21 cellular contexts compared by ENCODE assay signal in genomic region chr22:40001800-40002577, GRCh38. TPM values are rescaled to one million over a fixed set of nuclear protein-coding genes. Genes with fewer than 3 reads are reported as not detected.
DNase-seq lines count a peak whose midpoint lies in the region; ATAC-seq, FAIRE-seq and TF ChIP-seq lines count a peak whose summit lies in the region.
"Had no signal": no experiment of that assay in that cellular context is flagged by ENCODE, and none has a peak within 500 bp of the region (broad histone marks: within the 10 kb centered on the region; RNA-seq: fewer than 3 reads in every experiment).

No MANE protein-coding gene starts in this region.

- no peak overlapping the region for H2AFZ ChIP-seq in GM23338

- H3K27ac ChIP-seq in GM23338 (ENCODE audit: low read depth) (peak overlapping the region; percentile 64; the same call in 1 of the 2 replicates), endodermal cell (ENCODE audit: low read depth, low read length) (no peak overlapping the region)
- H3K27ac ChIP-seq: VCaP had no signal

- no peak overlapping the region; the same call in 1 of the 2 replicates for H3K4me3 ChIP-seq in GM23338
- no peak overlapping the region for H3K4me3 ChIP-seq in endodermal cell (ENCODE audit: low read length)
- H3K4me3 ChIP-seq: lung had no signal

- TF ChIP-seq CTCF in GM23338 (conservative IDR thresholded peaks at IDR 0.05; ENCODE audit: low read depth in 2 of 2) (no peak), endodermal cell (conservative IDR thresholded peaks at IDR 0.05) (no peak), nephron progenitor cell (IDR thresholded peaks at IDR 0.05) (no peak)

- H3K27me3 Mint-ChIP-seq in GM23338 (ENCODE audit: insufficient read depth, low read depth, poor library complexity) (peaks cover 14% of the 10 kb centered on the region), endodermal cell (ENCODE audit: insufficient read depth) (no peaks in the 10 kb centered on the region), nephron progenitor cell (ENCODE audit: low read depth, poor library complexity) (peaks cover 13% of the 10 kb centered on the region)

- H3K79me2 ChIP-seq in GM23338 (replicated peaks; ENCODE audit: insufficient read depth) = peaks cover 71% of the 10 kb centered on the region

- H3K4me1 Mint-ChIP-seq in GM23338 (peaks cover 85% of the 10 kb centered on the region), endodermal cell (peaks cover 82% of the 10 kb centered on the region), nephron progenitor cell (peaks cover 97% of the 10 kb centered on the region)

- TF ChIP-seq POLR2A in GM12892 (IDR thresholded peaks at IDR 0.05; ENCODE audit: low read depth, low read length) = no peak

- peak; percentile 75 for DNase-seq in GM23338 (ENCODE audit: low spot score)
- DNase-seq in RPMI7951 (ENCODE audit: low read depth) = peak; percentile 74
- no peak for DNase-seq in endodermal cell
- DNase-seq in nephron progenitor cell = no peak
- DNase-seq in stimulated activated CD4-positive, alpha-beta T cell treated with anti-CD3 and anti-CD28 coated beads, Interleukin-1b, Interleukin-23, amount 100 ng/mL, for 48 hours = no peak
- DNase-seq in GM12892 (ENCODE audit: insufficient read length) = no peak
- no peak for DNase-seq in SHP77 treated with DMSO at 0.1 percent for 48 hours (lab: John Stamatoyannopoulos, UW)
- DNase-seq: central memory CD4-positive, alpha-beta T cell; foreskin melanocyte; NCI-H2029; NCI-H524; PC-3 had no signal

- H3K36me3 Mint-ChIP-seq in GM23338 (ENCODE audit: low read depth) = peaks cover 20% of the 10 kb centered on the region
- H3K36me3 Mint-ChIP-seq in endodermal cell (ENCODE audit: low read depth) = peaks cover 16% of the 10 kb centered on the region
- H3K36me3 Mint-ChIP-seq in nephron progenitor cell (ENCODE audit: low read depth) = no peaks in the 10 kb centered on the region

- H3K9ac ChIP-seq in endodermal cell (ENCODE audit: extremely low read depth, low read length, poor library complexity, severe bottlenecking) = no peak overlapping the region

- no peaks in the 10 kb centered on the region for H3K9me3 ChIP-seq in endodermal cell (ENCODE audit: control insufficient read depth, low read length)

- H3K36me3 ChIP-seq in GM23338 (ENCODE audit: insufficient read depth) = no peaks in the 10 kb centered on the region; the same call in 1 of the 2 replicates
- no peaks in the 10 kb centered on the region for H3K36me3 ChIP-seq in endodermal cell (ENCODE audit: control insufficient read depth, insufficient read depth, low read length)

- no peak for FAIRE-seq in GM12892 (lab: Jason Lieb, UNC)
- FAIRE-seq: G401.6, GM12891 had no signal

- H3K27me3 ChIP-seq in GM23338 (ENCODE audit: insufficient read depth) (no peaks in the 10 kb centered on the region), endodermal cell (ENCODE audit: control insufficient read depth, insufficient read depth, low read length, poor library complexity, severe bottlenecking) (no peaks in the 10 kb centered on the region)

- H3K4me2 ChIP-seq in GM23338 = peak overlapping the region; percentile 46

- H3K4me1 ChIP-seq in GM23338 (ENCODE audit: insufficient read depth) (peaks cover 67% of the 10 kb centered on the region), endodermal cell (ENCODE audit: control insufficient read depth, insufficient read depth, low read length) (peaks cover 41% of the 10 kb centered on the region)

- H3K9me3 Mint-ChIP-seq in GM23338 (no peaks in the 10 kb centered on the region; the same call in 2 of the 3 replicates), endodermal cell (no peaks in the 10 kb centered on the region), nephron progenitor cell (no peaks in the 10 kb centered on the region)
- H3K9me3 Mint-ChIP-seq: activated T-helper 1 cell treated with anti-CD3 and anti-CD28 coated beads, Interleukin-12 subunit alpha, Interleukin-12 subunit beta, Interleukin-2, Interleukin-4 antibody, amounts not matched to agents 30 ng/mL and 10 ng/mL and 1 ng/mL, durations not matched to agents 14 hours and 24 hours and 36 hours had no signal

- 87 to 94% methylated on average over 8 to 14 of the region's 14 CpGs for WGBS in endodermal cell (ENCODE audit: insufficient coverage in 1 of 2, insufficient read length in 1 of 2), 2 experiments

- H3K4me3 Mint-ChIP-seq in GM23338 (peak overlapping the region; percentile 34; the same call in 1 of the 3 replicates), endodermal cell (peak overlapping the region; percentile 24), nephron progenitor cell (peak overlapping the region; percentile 44)
- H3K4me3 Mint-ChIP-seq: activated T-helper 1 cell treated with anti-CD3 and anti-CD28 coated beads, Interleukin-12 subunit alpha, Interleukin-12 subunit beta, Interleukin-2, Interleukin-4 antibody, amounts not matched to agents 30 ng/mL and 10 ng/mL and 1 ng/mL, durations not matched to agents 14 hours and 24 hours and 36 hours had no signal

- H3F3A ChIP-seq in GM23338 (replicated peaks; ENCODE audit: low read depth) = peaks cover 15% of the 10 kb centered on the region

- peaks cover 10% of the 10 kb centered on the region for H4K20me1 ChIP-seq in GM23338 (replicated peaks; ENCODE audit: insufficient read depth)

- no peaks in the 10 kb centered on the region for H3K9me2 ChIP-seq in GM23338 (ENCODE audit: insufficient read depth)

- H3K27ac Mint-ChIP-seq in GM23338 = peak overlapping the region; percentile 93
- peak overlapping the region; percentile 62 for H3K27ac Mint-ChIP-seq in endodermal cell
- peak overlapping the region; percentile 59 for H3K27ac Mint-ChIP-seq in nephron progenitor cell
- H3K27ac Mint-ChIP-seq: activated T-helper 1 cell treated with anti-CD3 and anti-CD28 coated beads, Interleukin-12 subunit alpha, Interleukin-12 subunit beta, Interleukin-2, Interleukin-4 antibody, amounts not matched to agents 30 ng/mL and 10 ng/mL and 1 ng/mL, durations not matched to agents 14 hours and 24 hours and 36 hours had no signal

- ATAC-seq in GM23338 (peak; percentile 47), GM21529 (IDR thresholded peaks at IDR 0.05; ENCODE audit: unreplicated experiment) (no peak)
- ATAC-seq: PC-3 had no signal

TF ChIP-seq in GM23338, 12 proteins besides CTCF, POLR2A, EP300 and RAD21 (continues in another document):
- TF ChIP-seq EZH2phosphoT487 (IDR thresholded peaks at IDR 0.05; ENCODE audit: unreplicated experiment) (no peak), NANOG (IDR thresholded peaks at IDR 0.05; ENCODE audit: borderline replicate concordance) (no peak), STAT1 (IDR thresholded peaks at IDR 0.05; ENCODE audit: unreplicated experiment) (no peak)

RNA-seq across cellular contexts. Expression of gene FAM83F, which starts 7.2 kb away (rescaled TPM):
- total RNA-seq in GM23338 (2014; rRNA removed; shearing (Covaris generic)) = 13.5 and 15.9 TPM in 2 replicates
- 3.5 and 3.7 TPM in 2 replicates for polyA plus RNA-seq in GM23338 (2016; fragmentation: Nextera tagmentation; extraction: Ambion mirVana)
- total RNA-seq in RPMI7951 (2014; rRNA removed; shearing (Covaris generic)) = 0.10 TPM in 1 of 2 replicates, not detected in the other
- 10 to 100 TPM; 18.9 to 34.1 TPM for total RNA-seq in endodermal cell
- polyA plus RNA-seq in endodermal cell (2013, experiment 1 of 2) = 2.2 TPM
- polyA plus RNA-seq in endodermal cell (2013, experiment 2 of 2) = 1.9 TPM
- polyA plus RNA-seq in GM12892 (2012; ENCODE audit: missing spikeins) = 0.02 TPM
- total RNA-seq: H4 had no signal

RNA-seq across cellular contexts. Expression of gene TMA7B, which starts 41.8 kb away (rescaled TPM):
- total RNA-seq in GM23338 (2014; rRNA removed; shearing (Covaris generic)) = not detected in 2 replicates
- polyA plus RNA-seq in GM23338 (2016; fragmentation: Nextera tagmentation; extraction: Ambion mirVana) = not detected in 2 replicates
- total RNA-seq in RPMI7951 (2014; rRNA removed; shearing (Covaris generic)) = 0.20 and 0.24 TPM in 2 replicates
- not detected for total RNA-seq in endodermal cell
- polyA plus RNA-seq in endodermal cell (2013, experiment 1 of 2) = not detected
- not detected for polyA plus RNA-seq in endodermal cell (2013, experiment 2 of 2)
- polyA plus RNA-seq in GM12892 (2012; ENCODE audit: missing spikeins) = not detected
- total RNA-seq: H4, HT-29, PC-3 had no signal
- polyA plus RNA-seq: neural cell had no signal

Comparison
In these comparisons a context has a peak if more than half of its experiments do, and no peak if none do; other contexts are left out.
1. DNase-seq: peak in GM23338 (single experiment) and RPMI7951 (single experiment); none in endodermal cell (single experiment), nephron progenitor cell (single experiment), stimulated activated CD4-positive, alpha-beta T cell treated with anti-CD3 and anti-CD28 coated beads, Interleukin-1b, Interleukin-23, amount 100 ng/mL, for 48 hours (single experiment), GM12892 (single experiment) and SHP77 treated with DMSO at 0.1 percent for 48 hours (single experiment).
2. RNA of gene FAM83F, which starts 7.2 kb away (total RNA-seq): 18.9 to 34.1 TPM in endodermal cell and 13.5 to 15.9 TPM in GM23338; 0.10 TPM in RPMI7951; every median in the first group is over 10 times any median in the second.
3. Peak in every context shown above with its lines, with median percentiles within 50 percentile points of each other: H3K27ac Mint-ChIP-seq and H3K4me3 Mint-ChIP-seq.